ENCODE assay signal across 11 cellular contexts in the genomic region with DNA sequence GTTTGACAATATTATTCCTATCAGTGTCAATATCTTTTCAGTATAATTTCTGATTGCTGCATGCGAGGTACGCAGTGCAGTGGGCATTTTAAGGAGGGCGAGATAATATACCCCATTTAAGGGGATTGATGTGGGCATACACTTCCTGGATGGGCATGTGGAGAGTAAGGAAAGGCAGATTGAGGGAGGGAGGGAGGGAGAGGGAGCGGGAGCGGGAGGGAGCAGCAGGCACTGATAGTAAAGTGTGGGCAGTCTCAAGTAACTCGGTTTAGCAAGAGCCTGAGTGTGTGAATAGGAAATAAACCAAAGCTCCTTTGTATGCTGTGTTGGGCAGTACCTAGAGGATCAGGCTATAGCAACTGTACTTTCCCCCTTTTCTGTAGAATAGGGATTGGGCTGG. TPM values are rescaled to one million over a fixed set of nuclear protein-coding genes. Genes with fewer than 3 reads are reported as not detected.
A peak's percentile ranks its signal among the peaks of the same experiment; 100 is the strongest.
DNase-seq lines count a peak whose midpoint lies in the region; ATAC-seq, FAIRE-seq and TF ChIP-seq lines count a peak whose summit lies in the region.
"Had no signal": no experiment of that assay in that cellular context is flagged by ENCODE, and none has a peak within 500 bp of the region (broad histone marks: within the 10 kb centered on the region; RNA-seq: fewer than 3 reads in every experiment).

No MANE protein-coding gene starts in this region.

- BruUV-seq in GM12878 (replicated peaks; lab: Mats Ljungman, UMichigan) = no TSS peak

- peak overlapping the region; percentile 47; the same call in 1 of the 2 replicates for H3K4me2 ChIP-seq in GM12878 (ENCODE audit: control insufficient read depth, insufficient read depth)

- H3K27ac Mint-ChIP-seq in stimulated activated naive CD8-positive, alpha-beta T cell treated with anti-CD3 and anti-CD28 coated beads, Interleukin-15, Interleukin-2, amounts not matched to agents 100 ng/mL and 50 ng/mL, for 24 hours = peak overlapping the region; percentile 74

- H3K4me1 ChIP-seq in GM12878 (ENCODE audit: control insufficient read depth, insufficient read depth, low read length) = peaks cover 15% of the 10 kb centered on the region
- H3K4me1 ChIP-seq in lower lobe of right lung = peaks cover 78% of the 10 kb centered on the region

- no peaks in the 10 kb centered on the region for H3K36me3 ChIP-seq in GM12878 (ENCODE audit: control insufficient read depth in 2 of 2, insufficient read depth in 2 of 2, low read length in 1 of 2)
- H3K36me3 ChIP-seq in lower lobe of right lung = no peaks in the 10 kb centered on the region
- H3K36me3 ChIP-seq: breast epithelium had no signal

- H3K79me2 ChIP-seq in GM12878 (ENCODE audit: control insufficient read depth, insufficient read depth, low read length) = peaks cover 86% of the 10 kb centered on the region

- no peak for TF ChIP-seq EP300 in GM12878 (IDR thresholded peaks at IDR 0.05; ENCODE audit: borderline replicate concordance in 1 of 2, control insufficient read depth in 1 of 2, low read depth in 2 of 2, low read length in 2 of 2)

- SMC1A ChIA-PET in GM12878 (lab: Charles Lee; ENCODE audit: uncharacterized antibody, unreplicated experiment) = interaction anchor here (1.3 to 1.8 kb wide), 5 partner anchors 20 to 155 kb away, joined by 3 to 6 read pairs (median 5); no protein-coding TSS in a partner anchor

- TF ChIP-seq POLR2A in GM12878 (IDR thresholded peaks at IDR 0.05; ENCODE audit: low read depth, low read length) = no peak

- ATAC-seq in stimulated activated naive CD8-positive, alpha-beta T cell treated with anti-CD3 and anti-CD28 coated beads, Interleukin-15, Interleukin-2, amounts not matched to agents 100 U/mL and 50 U/mL, for 24 hours = no peak
- no peak for ATAC-seq in GM12878
- ATAC-seq in lower lobe of right lung = peak; percentile 44 to 46
- ATAC-seq in GM21526 (IDR thresholded peaks at IDR 0.05; ENCODE audit: low FRiP score, unreplicated experiment) = no peak
- ATAC-seq in GM21367 (IDR thresholded peaks at IDR 0.05; ENCODE audit: unreplicated experiment) = no peak

- H3K4me1 Mint-ChIP-seq in stimulated activated naive CD8-positive, alpha-beta T cell treated with anti-CD3 and anti-CD28 coated beads, Interleukin-15, Interleukin-2, amounts not matched to agents 100 ng/mL and 50 ng/mL, for 24 hours (ENCODE audit: low read depth) = peaks cover 70% of the 10 kb centered on the region

- CTCF ChIA-PET in GM12878 (lab: Yijun Ruan, JAX) = interaction anchor here (1.0 to 4.2 kb wide), 2 partner anchors 30 to 112 kb away, joined by 3 to 21 read pairs; a partner anchor contains a TSS

- H3K36me3 Mint-ChIP-seq in stimulated activated naive CD8-positive, alpha-beta T cell treated with anti-CD3 and anti-CD28 coated beads, Interleukin-15, Interleukin-2, amounts not matched to agents 100 ng/mL and 50 ng/mL, for 24 hours (ENCODE audit: low read depth) = peaks cover 28% of the 10 kb centered on the region

- TF ChIP-seq CTCF in GM12878 (IDR thresholded peaks at IDR 0.05 in 2 of 3, conservative IDR thresholded peaks at IDR 0.05 in 1 of 3; ENCODE audit: control insufficient read depth in 2 of 3, extremely low read depth in 1 of 3, insufficient read depth in 1 of 3, low read depth in 3 of 3, low read length in 3 of 3) = no peak
- no peak for TF ChIP-seq CTCF in lower lobe of right lung (IDR thresholded peaks at IDR 0.05)

- H3K4me3 Mint-ChIP-seq in stimulated activated naive CD8-positive, alpha-beta T cell treated with anti-CD3 and anti-CD28 coated beads, Interleukin-15, Interleukin-2, amounts not matched to agents 100 ng/mL and 50 ng/mL, for 24 hours = no peak overlapping the region

- intact Hi-C loops in GM12878 (cut with micrococcal nuclease; ENCODE audit: unreplicated experiment) (no loop called here), lower lobe of right lung (cut with DNase I) (no loop called here)

- H3K27me3 ChIP-seq in GM12878 (replicated peaks in 1 of 2; ENCODE audit: control insufficient read depth in 2 of 2, insufficient read depth in 2 of 2, low read length in 1 of 2) (no peaks in the 10 kb centered on the region), lower lobe of right lung (ENCODE audit: low read depth) (no peaks in the 10 kb centered on the region)
- H3K27me3 ChIP-seq: breast epithelium had no signal

- H3K4me3 ChIP-seq in GM12878 = 0 out of 2 replicates have a peak overlapping the region, but pooled peaks have one; percentile 84
- H3K4me3 ChIP-seq in lower lobe of right lung = no peak overlapping the region

- H3K27me3 Mint-ChIP-seq in stimulated activated naive CD8-positive, alpha-beta T cell treated with anti-CD3 and anti-CD28 coated beads, Interleukin-15, Interleukin-2, amounts not matched to agents 100 ng/mL and 50 ng/mL, for 24 hours = no peaks in the 10 kb centered on the region

- in situ Hi-C loops in GM12878 (cut with MboI) = no loop called here

- TF ChIP-seq RAD21 in GM12878 (IDR thresholded peaks at IDR 0.05; ENCODE audit: insufficient read depth, low read depth, low read length) = no peak

- no peak overlapping the region for H2AFZ ChIP-seq in GM12878 (ENCODE audit: control insufficient read depth, low read depth, low read length)

- no peak for FAIRE-seq in GM12878 (lab: Jason Lieb, UNC)
- FAIRE-seq: GM12891 had no signal

- RAD21 ChIA-PET in GM12878 (lab: Charles Lee; ENCODE audit: unreplicated experiment) = interaction anchor here (0.6 to 2.3 kb wide), 2 partner anchors 30 to 67 kb away, joined by 3 to 5 read pairs; no protein-coding TSS in a partner anchor

- no peak overlapping the region for H3K9ac ChIP-seq in GM12878 (ENCODE audit: control insufficient read depth, insufficient read depth, low read length)

- no peaks in the 10 kb centered on the region for H3K9me3 Mint-ChIP-seq in stimulated activated naive CD8-positive, alpha-beta T cell treated with anti-CD3 and anti-CD28 coated beads, Interleukin-15, Interleukin-2, amounts not matched to agents 100 ng/mL and 50 ng/mL, for 24 hours

- 98% methylated on average over 4 of the region's 6 CpGs for WGBS in GM12878 (ENCODE audit: insufficient coverage, insufficient replicate concordance, low lambda C conversion rate, missing lambda C conversion rate)

- no peaks in the 10 kb centered on the region for H4K20me1 ChIP-seq in GM12878 (ENCODE audit: control insufficient read depth, insufficient read depth)

- H3K27ac ChIP-seq in GM12878 (ENCODE audit: control insufficient read depth, insufficient read depth) = no peak overlapping the region
- H3K27ac ChIP-seq in lower lobe of right lung = no peak overlapping the region

- POLR2A ChIA-PET in GM12878 (lab: Charles Lee) = interaction anchor here (0.6 to 1.7 kb wide), 4 partner anchors 17 to 672 kb away, joined by 3 to 6 read pairs (median 4); no protein-coding TSS in a partner anchor

- DNase-seq in stimulated activated naive CD8-positive, alpha-beta T cell treated with anti-CD3 and anti-CD28 coated beads, Interleukin-15, Interleukin-2, amounts not matched to agents 100 U/mL and 50 U/mL, for 24 hours = no peak
- DNase-seq in GM12878 (ENCODE audit: low read depth, low spot score) = no peak
- no peak for DNase-seq in lower lobe of right lung
- DNase-seq in mesenteric fat pad (ENCODE audit: low spot score) = no peak
- DNase-seq in activated CD4-positive, alpha-beta T cell treated with anti-CD3 and anti-CD28 coated beads, Interleukin-2, amount 50 U/mL, for 4 hours = no peak
- DNase-seq: activated CD8-positive, alpha-beta memory T cell treated with anti-CD3 and anti-CD28 coated beads, Interleukin-2, amount 50 U/mL, for 4 hours had no signal

- no peaks in the 10 kb centered on the region for H3K9me3 ChIP-seq in GM12878 (replicated peaks; ENCODE audit: control insufficient read depth, insufficient read depth, low read length)
- H3K9me3 ChIP-seq in lower lobe of right lung = no peaks in the 10 kb centered on the region
- H3K9me3 ChIP-seq: breast epithelium had no signal

TF ChIP-seq in GM12878, 131 proteins besides CTCF, POLR2A, EP300 and RAD21 (continues in another document):
- TF ChIP-seq, protein P1, sequence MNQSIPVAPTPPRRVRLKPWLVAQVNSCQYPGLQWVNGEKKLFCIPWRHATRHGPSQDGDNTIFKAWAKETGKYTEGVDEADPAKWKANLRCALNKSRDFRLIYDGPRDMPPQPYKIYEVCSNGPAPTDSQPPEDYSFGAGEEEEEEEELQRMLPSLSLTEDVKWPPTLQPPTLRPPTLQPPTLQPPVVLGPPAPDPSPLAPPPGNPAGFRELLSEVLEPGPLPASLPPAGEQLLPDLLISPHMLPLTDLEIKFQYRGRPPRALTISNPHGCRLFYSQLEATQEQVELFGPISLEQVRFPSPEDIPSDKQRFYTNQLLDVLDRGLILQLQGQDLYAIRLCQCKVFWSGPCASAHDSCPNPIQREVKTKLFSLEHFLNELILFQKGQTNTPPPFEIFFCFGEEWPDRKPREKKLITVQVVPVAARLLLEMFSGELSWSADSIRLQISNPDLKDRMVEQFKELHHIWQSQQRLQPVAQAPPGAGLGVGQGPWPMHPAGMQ (IDR thresholded peaks at IDR 0.05; ENCODE audit: borderline replicate concordance) = no peak
- TF ChIP-seq EGR1 (IDR thresholded peaks at IDR 0.05; ENCODE audit: borderline replicate concordance in 1 of 2, low read depth in 2 of 2, low read length in 2 of 2) = no peak

RNA-seq across cellular contexts. Expression of a gene that starts 5.1 kb away (rescaled TPM):
- total RNA-seq in GM12878 (2013; cell fraction: nucleolus; rRNA removed) = 404 and 430 TPM in 2 replicates
- total RNA-seq in GM12878 (2014; rRNA removed) (47.9 and 49.9 TPM in 2 replicates), GM12878 (2014; rRNA removed; fragmentation: Illumina TruSeq; extraction: Trizol) (62.3 and 67.1 TPM in 2 replicates), GM12878 (2021) (69.1 and 75.6 TPM in 2 replicates), lower lobe of right lung (96.9 TPM), mesenteric fat pad (72.6 TPM)
- 31.5 TPM for polyA plus RNA-seq in GM12878 (2011; ENCODE audit: low read depth)
- polyA plus RNA-seq in GM12878 (2011; rRNA removed) (63.2 and 78.3 TPM in 2 replicates), GM12878 (2014; fragmentation: Illumina TruSeq; extraction: Trizol) (72.6 and 74.0 TPM in 2 replicates), GM12878 (2014; fragmentation: Nextera tagmentation; extraction: Ambion mirVana) (10 to 100 TPM; 32.9 to 39.7 TPM), GM12878 (2014; rRNA removed) (38.2 and 43.5 TPM in 2 replicates), GM12878 (2016; fragmentation: Nextera tagmentation; extraction: Ambion mirVana) (10 to 100 TPM; 19.4 to 22.9 TPM)
- 45.7 and 47.4 TPM in 2 replicates for polyA plus RNA-seq in GM12878 (2011; cell fraction: cytosol; rRNA removed)
- polyA plus RNA-seq in GM12878 (2011; cell fraction: nucleus; rRNA removed) = 74.9 and 87.1 TPM in 2 replicates
- 44.1 and 50.9 TPM in 2 replicates for polyA plus RNA-seq in GM12878 (2012)
- polyA minus RNA-seq in GM12878 (2011; rRNA and poly(A)+ RNA removed) = 130 and 227 TPM in 2 replicates
- polyA minus RNA-seq in GM12878 (2011; cell fraction: cytosol; rRNA and poly(A)+ RNA removed) = 43.3 and 51.4 TPM in 2 replicates
- 52.3 and 86.8 TPM in 2 replicates for polyA minus RNA-seq in GM12878 (2011; cell fraction: nucleus; rRNA and poly(A)+ RNA removed)

Comparison
In these comparisons a context has a peak if more than half of its experiments do, and no peak if none do; other contexts are left out.
1. ATAC-seq: peak in lower lobe of right lung (2 of 2); none in stimulated activated naive CD8-positive, alpha-beta T cell treated with anti-CD3 and anti-CD28 coated beads, Interleukin-15, Interleukin-2, amounts not matched to agents 100 U/mL and 50 U/mL, for 24 hours (single experiment), GM12878 (single experiment), GM21526 (single experiment) and GM21367 (single experiment).